In the genomic region with DNA sequence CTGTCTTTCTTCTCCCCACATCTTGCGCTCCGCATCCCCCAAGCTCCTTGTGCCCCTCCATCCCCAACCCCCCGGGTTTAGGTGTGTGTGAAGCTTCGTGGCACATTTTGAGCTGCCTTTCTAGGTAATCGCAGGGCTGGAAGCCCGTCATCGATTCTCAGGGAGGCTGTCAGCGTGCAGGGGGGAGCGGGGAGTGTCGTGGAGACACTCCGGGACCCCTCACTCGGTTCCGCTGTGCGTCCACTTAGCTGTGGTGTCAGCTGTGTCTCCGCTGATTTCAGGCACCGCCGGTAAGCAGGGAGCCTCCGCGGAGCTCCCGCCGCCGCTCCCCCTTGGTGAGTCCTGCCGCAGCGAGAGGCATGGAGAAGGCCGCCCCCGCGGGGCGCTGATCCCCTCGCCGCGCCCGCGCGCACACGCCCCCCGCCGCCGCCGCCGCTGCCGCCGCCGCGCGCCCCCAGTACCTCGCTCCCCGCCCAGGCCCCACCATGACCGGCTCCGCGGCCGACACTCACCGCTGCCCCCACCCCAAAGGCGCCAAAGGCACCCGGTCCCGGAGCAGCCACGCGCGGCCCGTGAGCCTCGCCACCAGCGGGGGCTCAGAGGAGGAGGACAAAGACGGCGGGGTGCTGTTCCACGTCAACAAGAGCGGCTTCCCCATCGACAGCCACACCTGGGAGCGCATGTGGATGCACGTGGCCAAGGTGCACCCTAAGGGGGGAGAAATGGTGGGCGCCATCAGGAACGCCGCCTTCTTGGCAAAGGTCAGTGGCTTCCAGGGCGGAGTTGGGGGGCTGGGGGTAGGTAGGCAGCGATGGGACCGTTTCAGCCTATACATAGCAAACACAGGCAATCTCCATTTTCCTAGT, we compare ENCODE assay signal across 8 cellular contexts. TPM values are rescaled to one million over a fixed set of nuclear protein-coding genes. Genes with fewer than 3 reads are reported as not detected.
A peak's percentile ranks its signal among the peaks of the same experiment; 100 is the strongest.
DNase-seq lines count a peak whose midpoint lies in the region; ATAC-seq and TF ChIP-seq lines count a peak whose summit lies in the region.

No MANE protein-coding gene starts in this region.

- H3K36me3 ChIP-seq in spleen = no peaks in the 10 kb centered on the region

- no peaks in the 10 kb centered on the region for H3K36me3 Mint-ChIP-seq in activated B cell treated with CpG ODN at 0.5 μM for 24 hours (ENCODE audit: low read depth)

- H3K4me3 ChIP-seq in AG04449 (ENCODE audit: low read depth, low read length) (peak overlapping the region; percentile 63), right cardiac atrium (ENCODE audit: low read length) (peak overlapping the region; percentile 58), spleen (peak overlapping the region; percentile 32 to 81 (median 56))

- intact Hi-C loops in activated B cell treated with CpG ODN at 0.5 μM for 24 hours (cut with micrococcal nuclease) (loop anchor here (2.0 to 5.0 kb wide), 2 partner anchors 46 to 64 kb away; partner anchors contain the start of gene ANGEL2), right cardiac atrium (cut with DNase I) (no loop called here), spleen (cut with DNase I; ENCODE audit: low total_unique reads) (no loop called here)

- H3K4me1 Mint-ChIP-seq in activated B cell treated with CpG ODN at 0.5 μM for 24 hours = peaks cover 20% of the 10 kb centered on the region

- H3K27me3 Mint-ChIP-seq in activated B cell treated with CpG ODN at 0.5 μM for 24 hours = peaks cover 21% of the 10 kb centered on the region

- DNase-seq in AG04449 (ENCODE audit: low read depth, low spot score) (no peak), activated B cell treated with CpG ODN at 0.5 μM for 24 hours (no peak), right cardiac atrium (peak in 2 of 3 donors; percentile 19 to 52), spleen (no peak), superior temporal gyrus (ENCODE audit: extremely low spot score) (no peak), NCI-H187 (lab: John Stamatoyannopoulos, UW) (no peak)

- ATAC-seq in GM19043 (IDR thresholded peaks at IDR 0.05; ENCODE audit: low read depth, unreplicated experiment) (peak; percentile 1), activated B cell treated with CpG ODN at 0.5 μM for 24 hours (ENCODE audit: low read depth) (no peak), right cardiac atrium (peak; percentile 4 to 30), GM21447 (IDR thresholded peaks at IDR 0.05; ENCODE audit: unreplicated experiment) (no peak)

- H3K9me3 Mint-ChIP-seq in activated B cell treated with CpG ODN at 0.5 μM for 24 hours = peaks cover 2% of the 10 kb centered on the region

- H3K27ac ChIP-seq in right cardiac atrium (ENCODE audit: low read length) = no peak overlapping the region
- H3K27ac ChIP-seq in spleen = peak overlapping the region in 1 of 8 donors; percentile 7

- H3K27ac Mint-ChIP-seq in activated B cell treated with CpG ODN at 0.5 μM for 24 hours = no peak overlapping the region

- H3K9me3 ChIP-seq in right cardiac atrium (ENCODE audit: control insufficient read depth, low read length) (no peaks in the 10 kb centered on the region), spleen (peaks cover 0 to 6% (median 0%) of the 10 kb centered on the region in 8 donors)

- H3K27me3 ChIP-seq in right cardiac atrium (ENCODE audit: control insufficient read depth, insufficient read depth) (no peaks in the 10 kb centered on the region), spleen (replicated peaks in 1 of 7) (peaks cover 0 to 44% (median 13%) of the 10 kb centered on the region in 7 donors)

- H3K4me3 Mint-ChIP-seq in activated B cell treated with CpG ODN at 0.5 μM for 24 hours = peak overlapping the region; percentile 88

- H3K4me1 ChIP-seq in right cardiac atrium (ENCODE audit: control insufficient read depth, insufficient read depth, low read length) (peaks cover 3% of the 10 kb centered on the region), spleen (peaks cover 0 to 43% (median 19%) of the 10 kb centered on the region in 6 donors)

- POLR2A ChIA-PET in AG04449 (lab: Yijun Ruan, JAX) (interaction anchor here (0.7 kb wide), 1 partner anchor 323 kb away, joined by 3 read pairs; no protein-coding TSS in a partner anchor), activated B cell treated with CpG ODN at 0.5 μM for 24 hours (lab: Charles Lee) (interaction anchor here (1.2 to 1.6 kb wide), 3 partner anchors 93 to 536 kb away, joined by 3 to 6 read pairs (median 5); partner anchors contain the start of genes FLVCR1 and PACC1)

- CTCF ChIA-PET in AG04449 (lab: Yijun Ruan, JAX) = interaction anchor here (0.6 to 2.4 kb wide), 4 partner anchors 9 to 93 kb away, joined by 3 to 16 read pairs (median 4); partner anchors contain the start of gene FLVCR1
- CTCF ChIA-PET in activated B cell treated with CpG ODN at 0.5 μM for 24 hours (lab: Charles Lee) = interaction anchor here (0.7 kb wide), 1 partner anchor 43 kb away, joined by 3 read pairs; no protein-coding TSS in a partner anchor

- TF ChIP-seq CTCF in AG04449 (IDR thresholded peaks at IDR 0.05; ENCODE audit: insufficient read depth, low read length, missing control alignments) (no peak), activated B cell treated with CpG ODN at 0.5 μM for 24 hours (IDR thresholded peaks at IDR 0.05) (no peak), spleen (IDR thresholded peaks at IDR 0.05 in 8 of 11, conservative IDR thresholded peaks at IDR 0.05 in 3 of 11) (no peak)

- no peak for TF ChIP-seq POLR2A in spleen (IDR thresholded peaks at IDR 0.05)

- WGBS in right cardiac atrium = 5% methylated on average over 74 of the region's 74 CpGs
- 10 to 27% (median 15%) methylated on average over 30 to 74 of the region's 74 CpGs for WGBS in spleen, 5 donors

RNA-seq across cellular contexts. Expression of gene VASH2, which starts 0.9 kb away (rescaled TPM):
- total RNA-seq in activated B cell treated with CpG ODN at 0.5 μM for 24 hours (0.07 and 0.17 TPM in 2 replicates), right cardiac atrium (1 to 10 TPM in 3 of 4 donors, under 1 TPM in 1; 0.91 to 1.3 (median 1.0) TPM), spleen (1 to 10 TPM in 5 of 7 donors, under 1 TPM in 2; 0.43 to 2.6 (median 1.2) TPM)
- polyA plus RNA-seq in right cardiac atrium (0.50 TPM), spleen (under 1 TPM; 0.33 to 0.52 (median 0.35) TPM)

Comparison
In these comparisons a context has a peak if more than half of its experiments do, and no peak if none do; other contexts are left out.
1. DNase-seq: peak in right cardiac atrium (2 of 3); none in AG04449 (single experiment), activated B cell treated with CpG ODN at 0.5 μM for 24 hours (single experiment), spleen (single experiment), superior temporal gyrus (single experiment) and NCI-H187 (0 of 2).
2. ATAC-seq: peak in GM19043 (single experiment) and right cardiac atrium (2 of 2); none in activated B cell treated with CpG ODN at 0.5 μM for 24 hours (single experiment) and GM21447 (single experiment).
3. Peak in every context shown above with its lines, with median percentiles within 50 percentile points of each other: H3K4me3 ChIP-seq.